Comparison of ENCODE assay signal across 27 cellular contexts in the genomic region with DNA sequence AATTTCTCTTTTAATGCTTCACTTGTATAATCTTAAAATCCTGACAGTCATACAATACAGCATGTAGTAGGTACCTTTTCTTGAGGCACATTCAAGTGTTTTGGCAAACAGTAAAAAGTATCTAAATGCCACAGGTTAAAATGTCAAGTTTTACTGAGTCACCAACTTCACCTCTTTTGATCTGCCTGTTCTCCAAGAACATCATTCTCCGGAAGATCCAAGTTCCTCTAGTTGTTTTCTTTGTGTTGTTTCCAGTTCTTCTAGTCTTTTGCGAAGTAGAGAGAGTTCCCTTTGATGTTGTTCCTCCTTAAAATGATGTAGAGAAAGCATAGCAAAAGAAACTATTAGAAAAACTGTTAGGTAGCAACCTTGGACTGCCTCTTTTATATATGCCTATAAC.
A peak's percentile ranks its signal among the peaks of the same experiment; 100 is the strongest.
DNase-seq lines count a peak whose midpoint lies in the region; ATAC-seq, FAIRE-seq and TF ChIP-seq lines count a peak whose summit lies in the region.
"Had no signal": no experiment of that assay in that cellular context is flagged by ENCODE, and none has a peak within 500 bp of the region (broad histone marks: within the 10 kb centered on the region; RNA-seq: fewer than 3 reads in every experiment).

No MANE protein-coding gene starts in this region.

- TF ChIP-seq CTCF in activated B cell treated with CpG ODN at 0.5 μM for 24 hours (IDR thresholded peaks at IDR 0.05) (no peak), fibroblast of mammary gland (conservative IDR thresholded peaks at IDR 0.05; ENCODE audit: control insufficient read depth, insufficient read depth, low read depth, low read length) (no peak)

- POLR2A ChIA-PET in activated B cell treated with CpG ODN at 0.5 μM for 24 hours (lab: Charles Lee) (no interaction called here), T-cell (lab: Charles Lee) (no interaction called here)

- no peak for ATAC-seq in activated B cell treated with CpG ODN at 0.5 μM for 24 hours (ENCODE audit: low read depth)
- no peak for ATAC-seq in stimulated activated effector memory CD8-positive, alpha-beta T cell treated with anti-CD3 and anti-CD28 coated beads, Interleukin-12 subunit alpha, Interleukin-12 subunit beta, amount 100 ng/mL, for 72 hours
- ATAC-seq in GM18511 (IDR thresholded peaks at IDR 0.05; ENCODE audit: unreplicated experiment), result no peak
- no peak for ATAC-seq in T-cell (replicated peaks in 1 of 4)
- ATAC-seq: GM23338 had no signal

- DNase-seq in GM19239 (ENCODE audit: insufficient read length, low spot score), result no peak
- no peak for DNase-seq in activated B cell treated with CpG ODN at 0.5 μM for 24 hours
- peak; percentile 24 for DNase-seq in fibroblast of mammary gland (ENCODE audit: low read depth)
- no peak for DNase-seq in stimulated activated effector memory CD8-positive, alpha-beta T cell treated with anti-CD3 and anti-CD28 coated beads, Interleukin-12 subunit alpha, Interleukin-12 subunit beta, amount 100 ng/mL, for 72 hours (ENCODE audit: low spot score in 2 of 2)
- DNase-seq in NCI-H128 (lab: John Stamatoyannopoulos, UW; ENCODE audit: unreplicated experiment), result no peak
- no peak for DNase-seq in T-cell
- DNase-seq: activated CD4-positive, alpha-beta T cell treated with anti-CD3 and anti-CD28 coated beads, Interleukin-2, amount 50 U/mL, for 4 hours; activated naive CD4-positive, alpha-beta T cell; activated T-cell treated with anti-CD3 and anti-CD28 coated beads, Interleukin-2, amount 50 U/mL, for 72 hours; C1 segment of cervical spinal cord; colonic mucosa; COR-L47; effector CD8-positive, alpha-beta T cell; glutamatergic neuron; HFFc6; mesendoderm; NCI-H1048; NCI-H187 treated with DMSO at 0.1 percent for 48 hours; NCI-H2171 treated with DMSO at 0.1 percent for 48 hours; NCI-H524 treated with DMSO at 0.1 percent for 48 hours; small intestine; stimulated activated CD4-positive, alpha-beta T cell treated with anti-CD3 and anti-CD28 coated beads, Interleukin-2, amount 100 ng/mL, for 24 hours; tibial artery had no signal

- H3K27ac Mint-ChIP-seq in activated B cell treated with CpG ODN at 0.5 μM for 24 hours (peak overlapping the region; percentile 54), T-cell (peak overlapping the region in 1 of 2 donors; percentile 2)
- peak overlapping the region; percentile 35 for H3K27ac Mint-ChIP-seq in stimulated activated effector memory CD8-positive, alpha-beta T cell treated with anti-CD3 and anti-CD28 coated beads, Interleukin-12 subunit alpha, Interleukin-12 subunit beta, amount 100 ng/mL, for 72 hours
- H3K27ac Mint-ChIP-seq: GM23338, HFFc6 had no signal

- H3K4me1 Mint-ChIP-seq in activated B cell treated with CpG ODN at 0.5 μM for 24 hours (peaks cover 30% of the 10 kb centered on the region), T-cell (peaks cover 0 to 14% (median 10%) of the 10 kb centered on the region in 3 donors)
- H3K4me1 Mint-ChIP-seq in stimulated activated effector memory CD8-positive, alpha-beta T cell treated with anti-CD3 and anti-CD28 coated beads, Interleukin-12 subunit alpha, Interleukin-12 subunit beta, amount 100 ng/mL, for 72 hours, result peaks cover 41% of the 10 kb centered on the region

- peak; percentile 76 for FAIRE-seq in GM19239 (lab: Jason Lieb, UNC)
- FAIRE-seq: G401.6, small intestine had no signal

- intact Hi-C loops in activated B cell treated with CpG ODN at 0.5 μM for 24 hours (cut with micrococcal nuclease), result loop anchor here (1.0 kb wide), 1 partner anchor 11 kb away; no protein-coding TSS in a partner anchor

- no peak overlapping the region for H3K4me3 ChIP-seq in fibroblast of mammary gland (ENCODE audit: control insufficient read depth, low read depth, low read length)
- H3K4me3 ChIP-seq: cardiac muscle cell, colonic mucosa, GM23338, tibial artery had no signal

- H3K36me3 Mint-ChIP-seq in activated B cell treated with CpG ODN at 0.5 μM for 24 hours (ENCODE audit: low read depth) (peaks cover 61% of the 10 kb centered on the region), T-cell (peaks cover 51% of the 10 kb centered on the region)
- peaks cover 61% of the 10 kb centered on the region for H3K36me3 Mint-ChIP-seq in stimulated activated effector memory CD8-positive, alpha-beta T cell treated with anti-CD3 and anti-CD28 coated beads, Interleukin-12 subunit alpha, Interleukin-12 subunit beta, amount 100 ng/mL, for 72 hours

- H3K9me3 Mint-ChIP-seq in activated B cell treated with CpG ODN at 0.5 μM for 24 hours, result no peaks in the 10 kb centered on the region
- H3K9me3 Mint-ChIP-seq in stimulated activated effector memory CD8-positive, alpha-beta T cell treated with anti-CD3 and anti-CD28 coated beads, Interleukin-12 subunit alpha, Interleukin-12 subunit beta, amount 100 ng/mL, for 72 hours, result no peaks in the 10 kb centered on the region
- no peaks in the 10 kb centered on the region for H3K9me3 Mint-ChIP-seq in T-cell
- H3K9me3 Mint-ChIP-seq: activated T-cell treated with anti-CD3 and anti-CD28 coated beads, Interleukin-2, amount 50 U/mL, for 72 hours; GM23338; HFFc6 had no signal

- CTCF ChIA-PET in activated B cell treated with CpG ODN at 0.5 μM for 24 hours (lab: Charles Lee) (interaction anchor here (1.4 kb wide), 1 partner anchor 46 kb away, joined by 3 read pairs; no protein-coding TSS in a partner anchor), T-cell (lab: Charles Lee) (interaction anchor here in 1 of 2 donors (0.6 kb wide), 1 partner anchor 933 kb away, joined by 3 read pairs; no protein-coding TSS in a partner anchor)

- no peak overlapping the region for H3K4me3 Mint-ChIP-seq in activated B cell treated with CpG ODN at 0.5 μM for 24 hours
- no peak overlapping the region for H3K4me3 Mint-ChIP-seq in stimulated activated effector memory CD8-positive, alpha-beta T cell treated with anti-CD3 and anti-CD28 coated beads, Interleukin-12 subunit alpha, Interleukin-12 subunit beta, amount 100 ng/mL, for 72 hours
- H3K4me3 Mint-ChIP-seq in T-cell, result no peak overlapping the region
- H3K4me3 Mint-ChIP-seq: activated T-cell treated with anti-CD3 and anti-CD28 coated beads, Interleukin-2, amount 50 U/mL, for 72 hours; GM23338; HFFc6 had no signal

- H3K27me3 Mint-ChIP-seq in activated B cell treated with CpG ODN at 0.5 μM for 24 hours (no peaks in the 10 kb centered on the region), T-cell (no peaks in the 10 kb centered on the region)
